Comparison of ENCODE assay signal across 8 cellular contexts in the genomic region with DNA sequence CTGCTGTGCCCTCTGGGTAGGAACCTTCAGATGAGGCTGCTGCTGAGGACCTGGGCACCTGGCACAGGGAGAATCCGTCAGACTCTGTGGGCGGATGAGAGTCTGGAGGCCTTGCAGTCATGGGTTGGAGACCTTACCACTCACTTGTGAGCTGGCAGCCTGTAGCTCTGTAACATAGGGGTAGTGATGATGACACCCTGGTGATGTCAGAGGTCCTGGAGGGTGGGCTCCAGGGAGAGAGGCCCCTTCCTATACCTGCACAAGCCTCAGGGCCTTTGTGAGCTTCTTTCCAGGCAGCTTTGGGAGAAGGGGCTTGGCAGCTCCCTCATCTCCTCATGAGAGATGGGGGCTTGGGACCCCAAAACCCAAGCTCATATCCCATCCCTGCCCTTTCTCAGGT. TPM values are rescaled to one million over a fixed set of nuclear protein-coding genes. Genes with fewer than 3 reads are reported as not detected.
A peak's percentile ranks its signal among the peaks of the same experiment; 100 is the strongest.
DNase-seq lines count a peak whose midpoint lies in the region; ATAC-seq and TF ChIP-seq lines count a peak whose summit lies in the region.
"Had no signal": no experiment of that assay in that cellular context is flagged by ENCODE, and none has a peak within 500 bp of the region (broad histone marks: within the 10 kb centered on the region; RNA-seq: fewer than 3 reads in every experiment).

No MANE protein-coding gene starts in this region.

- DNase-seq in activated CD8-positive, alpha-beta memory T cell treated with anti-CD3 and anti-CD28 coated beads, Interleukin-2, amount 10 ng/mL, durations not matched to agents 7 days and 5 days, result no peak
- no peak for DNase-seq in activated CD8-positive, alpha-beta memory T cell treated with anti-CD3 and anti-CD28 coated beads for 24 hours
- DNase-seq in endothelial cell (ENCODE audit: low spot score) (no peak), COLO829 (ENCODE audit: low spot score) (no peak)
- no peak for DNase-seq in stimulated activated naive B cell treated with anti-CD40 and anti-IgM and Interleukin-4, amounts not matched to agents 10 μg/mL and 1 μg/mL and 100 μg/mL, for 72 hours
- DNase-seq in stimulated activated CD8-positive, alpha-beta memory T cell treated with anti-CD3 and anti-CD28 coated beads, Interleukin-4, amount 100 ng/mL, for 48 hours, result no peak
- DNase-seq: effector CD8-positive, alpha-beta T cell; NCI-H1105 had no signal

- peaks cover 35% of the 10 kb centered on the region for H3K4me1 Mint-ChIP-seq in activated CD8-positive, alpha-beta memory T cell treated with anti-CD3 and anti-CD28 coated beads, Interleukin-2, amount 10 ng/mL, durations not matched to agents 7 days and 5 days
- H3K4me1 Mint-ChIP-seq in endothelial cell (ENCODE audit: unreplicated experiment), result peaks cover 12% of the 10 kb centered on the region
- H3K4me1 Mint-ChIP-seq in stimulated activated naive B cell treated with anti-CD40 and anti-IgM and Interleukin-4, amounts not matched to agents 10 μg/mL and 1 μg/mL and 100 μg/mL, for 72 hours, result peaks cover 24 to 45% of the 10 kb centered on the region in 2 donors

- H3K9me3 Mint-ChIP-seq in activated CD8-positive, alpha-beta memory T cell treated with anti-CD3 and anti-CD28 coated beads, Interleukin-2, amount 10 ng/mL, durations not matched to agents 7 days and 5 days (ENCODE audit: low read depth), result no peaks in the 10 kb centered on the region
- H3K9me3 Mint-ChIP-seq in endothelial cell (ENCODE audit: unreplicated experiment), result no peaks in the 10 kb centered on the region
- H3K9me3 Mint-ChIP-seq in stimulated activated naive B cell treated with anti-CD40 and anti-IgM and Interleukin-4, amounts not matched to agents 10 μg/mL and 1 μg/mL and 100 μg/mL, for 72 hours, result no peaks in the 10 kb centered on the region

- CTCF ChIA-PET in activated CD8-positive, alpha-beta memory T cell treated with anti-CD3 and anti-CD28 coated beads, Interleukin-2, amount 10 ng/mL, durations not matched to agents 7 days and 5 days (lab: Charles Lee), result interaction anchor here (1.5 kb wide), 1 partner anchor 15 kb away, joined by 4 read pairs; no protein-coding TSS in a partner anchor

- no peaks in the 10 kb centered on the region for H3K27me3 Mint-ChIP-seq in activated CD8-positive, alpha-beta memory T cell treated with anti-CD3 and anti-CD28 coated beads, Interleukin-2, amount 10 ng/mL, durations not matched to agents 7 days and 5 days
- peaks cover 10% of the 10 kb centered on the region for H3K27me3 Mint-ChIP-seq in endothelial cell (ENCODE audit: unreplicated experiment)
- no peaks in the 10 kb centered on the region for H3K27me3 Mint-ChIP-seq in stimulated activated naive B cell treated with anti-CD40 and anti-IgM and Interleukin-4, amounts not matched to agents 10 μg/mL and 1 μg/mL and 100 μg/mL, for 72 hours

- peaks cover 6% of the 10 kb centered on the region for H3K36me3 Mint-ChIP-seq in activated CD8-positive, alpha-beta memory T cell treated with anti-CD3 and anti-CD28 coated beads, Interleukin-2, amount 10 ng/mL, durations not matched to agents 7 days and 5 days
- peaks cover 4% of the 10 kb centered on the region for H3K36me3 Mint-ChIP-seq in endothelial cell (ENCODE audit: low read depth, unreplicated experiment)
- H3K36me3 Mint-ChIP-seq in stimulated activated naive B cell treated with anti-CD40 and anti-IgM and Interleukin-4, amounts not matched to agents 10 μg/mL and 1 μg/mL and 100 μg/mL, for 72 hours, result peaks cover 11 to 15% of the 10 kb centered on the region in 2 donors

- H3K27ac Mint-ChIP-seq in activated CD8-positive, alpha-beta memory T cell treated with anti-CD3 and anti-CD28 coated beads, Interleukin-2, amount 10 ng/mL, durations not matched to agents 7 days and 5 days, result no peak overlapping the region
- no peak overlapping the region for H3K27ac Mint-ChIP-seq in endothelial cell (ENCODE audit: unreplicated experiment)
- H3K27ac Mint-ChIP-seq in stimulated activated naive B cell treated with anti-CD40 and anti-IgM and Interleukin-4, amounts not matched to agents 10 μg/mL and 1 μg/mL and 100 μg/mL, for 72 hours, result peak overlapping the region; percentile 47

- H3K4me3 Mint-ChIP-seq in activated CD8-positive, alpha-beta memory T cell treated with anti-CD3 and anti-CD28 coated beads, Interleukin-2, amount 10 ng/mL, durations not matched to agents 7 days and 5 days, result peak overlapping the region; percentile 74
- peak overlapping the region; percentile 89 for H3K4me3 Mint-ChIP-seq in endothelial cell (ENCODE audit: unreplicated experiment)
- H3K4me3 Mint-ChIP-seq in stimulated activated naive B cell treated with anti-CD40 and anti-IgM and Interleukin-4, amounts not matched to agents 10 μg/mL and 1 μg/mL and 100 μg/mL, for 72 hours, result no peak overlapping the region

- TF ChIP-seq CTCF in endothelial cell (IDR thresholded peaks at IDR 0.05; ENCODE audit: unreplicated experiment), result no peak

- no peak for ATAC-seq in activated CD8-positive, alpha-beta memory T cell treated with anti-CD3 and anti-CD28 coated beads, Interleukin-2, amount 10 ng/mL, durations not matched to agents 7 days and 5 days
- no peak for ATAC-seq in stimulated activated naive B cell treated with anti-CD40 and anti-IgM and Interleukin-4, amounts not matched to agents 10 μg/mL and 1 μg/mL and 100 μg/mL, for 72 hours (replicated peaks)

RNA-seq across cellular contexts. Expression of a gene that starts 1.6 kb away (rescaled TPM):
- total RNA-seq in activated CD8-positive, alpha-beta memory T cell treated with anti-CD3 and anti-CD28 coated beads, Interleukin-2, amount 10 ng/mL, durations not matched to agents 7 days and 5 days, result 1 to 10 TPM; 8.4 to 10.0 TPM
- 11.6 TPM for total RNA-seq in endothelial cell (ENCODE audit: unreplicated experiment)

RNA-seq across cellular contexts. Expression of a gene that starts 3.6 kb away (rescaled TPM):
- 100 to 1,000 TPM; 338 to 357 TPM for total RNA-seq in activated CD8-positive, alpha-beta memory T cell treated with anti-CD3 and anti-CD28 coated beads, Interleukin-2, amount 10 ng/mL, durations not matched to agents 7 days and 5 days
- 355 TPM for total RNA-seq in endothelial cell (ENCODE audit: unreplicated experiment)

RNA-seq across cellular contexts. Expression of a gene that starts 36.7 kb away (rescaled TPM):
- 10 to 100 TPM; 23.8 to 24.8 TPM for total RNA-seq in activated CD8-positive, alpha-beta memory T cell treated with anti-CD3 and anti-CD28 coated beads, Interleukin-2, amount 10 ng/mL, durations not matched to agents 7 days and 5 days
- 57.2 TPM for total RNA-seq in endothelial cell (ENCODE audit: unreplicated experiment)

RNA-seq across cellular contexts. Expression of a gene that starts 52.7 kb away (rescaled TPM):
- total RNA-seq in activated CD8-positive, alpha-beta memory T cell treated with anti-CD3 and anti-CD28 coated beads, Interleukin-2, amount 10 ng/mL, durations not matched to agents 7 days and 5 days, result 10 to 100 TPM; 75.9 to 78.4 TPM
- 39.2 TPM for total RNA-seq in endothelial cell (ENCODE audit: unreplicated experiment)

RNA-seq across cellular contexts. Expression of a gene that starts 53.0 kb away (rescaled TPM):
- 10 to 100 TPM; 27.5 to 31.3 TPM for total RNA-seq in activated CD8-positive, alpha-beta memory T cell treated with anti-CD3 and anti-CD28 coated beads, Interleukin-2, amount 10 ng/mL, durations not matched to agents 7 days and 5 days
- total RNA-seq in endothelial cell (ENCODE audit: unreplicated experiment), result 21.3 TPM

Comparison
In these comparisons a context has a peak if more than half of its experiments do, and no peak if none do; other contexts are left out.
1. H3K4me3 Mint-ChIP-seq: peak in activated CD8-positive, alpha-beta memory T cell treated with anti-CD3 and anti-CD28 coated beads, Interleukin-2, amount 10 ng/mL, durations not matched to agents 7 days and 5 days (single experiment) and endothelial cell (single experiment); none in stimulated activated naive B cell treated with anti-CD40 and anti-IgM and Interleukin-4, amounts not matched to agents 10 μg/mL and 1 μg/mL and 100 μg/mL, for 72 hours (0 of 2).